In genomic region chr17:61218438-61218837, GRCh38 we compare ENCODE assay signal across 11 cellular contexts.
DNase-seq lines count a peak whose midpoint lies in the region; ATAC-seq, FAIRE-seq and TF ChIP-seq lines count a peak whose summit lies in the region.
"Had no signal": no experiment of that assay in that cellular context is flagged by ENCODE, and none has a peak within 500 bp of the region (broad histone marks: within the 10 kb centered on the region; RNA-seq: fewer than 3 reads in every experiment).

No MANE protein-coding gene starts in this region.

- H3K4me1 ChIP-seq in Loucy (ENCODE audit: insufficient read depth, low read length, poor library complexity, severe bottlenecking) = peaks cover 56% of the 10 kb centered on the region
- peaks cover 16% of the 10 kb centered on the region for H3K4me1 ChIP-seq in astrocyte (ENCODE audit: insufficient read depth, low read length)
- H3K4me1 ChIP-seq: foreskin keratinocyte had no signal

- no peak overlapping the region for H3K27ac Mint-ChIP-seq in astrocyte (ENCODE audit: unreplicated experiment)
- peak overlapping the region; percentile 96 to 99 for H3K27ac Mint-ChIP-seq in natural killer cell treated with Interleukin-12 subunit alpha and Interleukin-12 subunit beta and Interleukin-15 and Interleukin-18, amount 100 ng/mL, for 72 hours

- H3K4me3 Mint-ChIP-seq in astrocyte (ENCODE audit: unreplicated experiment) = peak overlapping the region; percentile 46
- peak overlapping the region; percentile 70 for H3K4me3 Mint-ChIP-seq in natural killer cell treated with Interleukin-12 subunit alpha and Interleukin-12 subunit beta and Interleukin-15 and Interleukin-18, amount 100 ng/mL, for 72 hours

- H3K27ac ChIP-seq in astrocyte (ENCODE audit: low read depth, low read length) = no peak overlapping the region
- H3K27ac ChIP-seq: foreskin keratinocyte had no signal

- ATAC-seq in natural killer cell treated with Interleukin-12 subunit alpha and Interleukin-12 subunit beta and Interleukin-15 and Interleukin-18, amount 100 ng/mL, for 72 hours = peak; percentile 54 to 55
- ATAC-seq in GM19351 (IDR thresholded peaks at IDR 0.05; ENCODE audit: unreplicated experiment) = no peak
- ATAC-seq: foreskin keratinocyte had no signal

- H2AFZ ChIP-seq in Loucy (ENCODE audit: low read length) = no peak overlapping the region
- H2AFZ ChIP-seq in astrocyte (ENCODE audit: low read depth, low read length) = no peak overlapping the region

- H3K4me1 Mint-ChIP-seq in astrocyte (ENCODE audit: low read depth, unreplicated experiment) = peaks cover 25% of the 10 kb centered on the region
- peaks cover 54 to 56% of the 10 kb centered on the region in 2 donors for H3K4me1 Mint-ChIP-seq in natural killer cell treated with Interleukin-12 subunit alpha and Interleukin-12 subunit beta and Interleukin-15 and Interleukin-18, amount 100 ng/mL, for 72 hours (ENCODE audit: low read depth in 2 of 2)

- no peak overlapping the region for H3K9ac ChIP-seq in Loucy (ENCODE audit: low read depth, low read length, poor library complexity, severe bottlenecking)
- no peak overlapping the region for H3K9ac ChIP-seq in astrocyte (ENCODE audit: low read length)

- DNase-seq in Daoy (ENCODE audit: low read depth) (peak; percentile 20), astrocyte (ENCODE audit: low read depth) (peak; percentile 36), NCI-H2029 (lab: John Stamatoyannopoulos, UW) (no peak), COLO668 (lab: John Stamatoyannopoulos, UW; ENCODE audit: unreplicated experiment) (no peak)
- no peak for DNase-seq in natural killer cell treated with Interleukin-12 subunit alpha and Interleukin-12 subunit beta and Interleukin-15 and Interleukin-18, amount 100 ng/mL, for 72 hours (ENCODE audit: low spot score)
- no peak for DNase-seq in stimulated activated CD4-positive, alpha-beta T cell treated with anti-CD3 and anti-CD28 coated beads, Interleukin-1b, Interleukin-23, amount 100 ng/mL, for 48 hours
- DNase-seq: NCI-H2081 had no signal

- H3K9me2 ChIP-seq in Loucy (replicated peaks; ENCODE audit: low read depth, low read length) = no peaks in the 10 kb centered on the region

- H3K36me3 Mint-ChIP-seq in astrocyte (ENCODE audit: low read depth, unreplicated experiment) = no peaks in the 10 kb centered on the region
- H3K36me3 Mint-ChIP-seq in natural killer cell treated with Interleukin-12 subunit alpha and Interleukin-12 subunit beta and Interleukin-15 and Interleukin-18, amount 100 ng/mL, for 72 hours = no peaks in the 10 kb centered on the region

- H3K9me3 ChIP-seq in Loucy (ENCODE audit: insufficient read depth, low read depth, low read length) (no peaks in the 10 kb centered on the region), astrocyte (ENCODE audit: insufficient read depth, low read depth, low read length) (no peaks in the 10 kb centered on the region)

- TF ChIP-seq CTCF in Loucy (conservative IDR thresholded peaks at IDR 0.05; ENCODE audit: low read length) (no peak), astrocyte (IDR thresholded peaks at IDR 0.05; ENCODE audit: insufficient read depth, low read depth, low read length) (no peak)

- H3K27me3 Mint-ChIP-seq in astrocyte (ENCODE audit: low read depth, unreplicated experiment) = no peaks in the 10 kb centered on the region
- H3K27me3 Mint-ChIP-seq in natural killer cell treated with Interleukin-12 subunit alpha and Interleukin-12 subunit beta and Interleukin-15 and Interleukin-18, amount 100 ng/mL, for 72 hours = no peaks in the 10 kb centered on the region

- no peaks in the 10 kb centered on the region for H3K79me2 ChIP-seq in Loucy (ENCODE audit: insufficient read depth, low read length)
- no peaks in the 10 kb centered on the region for H3K79me2 ChIP-seq in astrocyte (ENCODE audit: insufficient read depth, low read length)

- FAIRE-seq in astrocyte (lab: Jason Lieb, UNC) = peak; percentile 65

- H3K36me3 ChIP-seq in Loucy (ENCODE audit: insufficient read depth, low read length) (no peaks in the 10 kb centered on the region), astrocyte (ENCODE audit: insufficient read depth, low read length) (no peaks in the 10 kb centered on the region)
- H3K36me3 ChIP-seq: cardiac muscle cell had no signal

- no peaks in the 10 kb centered on the region for H3K9me3 Mint-ChIP-seq in astrocyte (ENCODE audit: unreplicated experiment)
- H3K9me3 Mint-ChIP-seq in natural killer cell treated with Interleukin-12 subunit alpha and Interleukin-12 subunit beta and Interleukin-15 and Interleukin-18, amount 100 ng/mL, for 72 hours = peaks cover 3% of the 10 kb centered on the region

- no peaks in the 10 kb centered on the region for H3K27me3 ChIP-seq in Loucy (ENCODE audit: insufficient read depth, low read length, poor library complexity, severe bottlenecking)
- H3K27me3 ChIP-seq in astrocyte (ENCODE audit: insufficient read depth, low read length) = no peaks in the 10 kb centered on the region
- H3K27me3 ChIP-seq: cardiac muscle cell, foreskin keratinocyte had no signal

- H3K4me2 ChIP-seq in Loucy (ENCODE audit: low read depth, low read length, poor library complexity, severe bottlenecking) (peak overlapping the region; percentile 34), astrocyte (ENCODE audit: low read length) (peak overlapping the region; percentile 34)

- H3F3A ChIP-seq in Loucy (ENCODE audit: low read depth) = peaks cover 24% of the 10 kb centered on the region

- H4K20me1 ChIP-seq in Loucy (ENCODE audit: insufficient read depth, low read length, poor library complexity, severe bottlenecking) (no peaks in the 10 kb centered on the region), astrocyte (ENCODE audit: insufficient read depth, low read length) (no peaks in the 10 kb centered on the region)

- no peak overlapping the region for H3K4me3 ChIP-seq in Loucy (ENCODE audit: low read length, poor library complexity, severe bottlenecking)
- no peak overlapping the region for H3K4me3 ChIP-seq in astrocyte (ENCODE audit: insufficient read depth, low read depth, low read length)
- H3K4me3 ChIP-seq: cardiac muscle cell had no signal

Comparison
In these comparisons a context has a peak if more than half of its experiments do, and no peak if none do; other contexts are left out.
1. DNase-seq: peak in Daoy (single experiment) and astrocyte (single experiment); none in natural killer cell treated with Interleukin-12 subunit alpha and Interleukin-12 subunit beta and Interleukin-15 and Interleukin-18, amount 100 ng/mL, for 72 hours (single experiment), NCI-H2029 (single experiment), stimulated activated CD4-positive, alpha-beta T cell treated with anti-CD3 and anti-CD28 coated beads, Interleukin-1b, Interleukin-23, amount 100 ng/mL, for 48 hours (single experiment) and COLO668 (single experiment).